Comparison of ENCODE assay signal across 24 cellular contexts in the genomic region with DNA sequence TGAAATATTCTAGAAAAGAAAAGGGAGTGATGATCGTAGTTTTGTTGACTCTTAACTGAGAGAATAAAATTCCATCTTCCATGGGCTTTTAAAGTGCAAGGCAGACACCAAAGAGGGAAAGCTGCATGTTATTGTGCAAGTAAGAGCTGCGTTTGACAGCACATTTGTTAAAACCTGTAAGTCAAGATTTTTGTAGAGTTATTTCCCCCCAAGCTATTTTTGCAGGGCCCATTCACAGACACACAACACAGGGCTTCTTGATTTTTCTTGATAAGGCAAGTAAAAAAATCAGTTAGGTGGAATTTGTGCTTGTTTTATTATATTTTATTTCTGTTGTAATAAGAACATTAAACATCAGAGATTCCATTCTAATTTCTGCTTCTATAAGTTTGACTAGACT. TPM values are rescaled to one million over a fixed set of nuclear protein-coding genes. Genes with fewer than 3 reads are reported as not detected.
"Had no signal": no experiment of that assay in that cellular context is flagged by ENCODE, and none has a peak within 500 bp of the region (broad histone marks: within the 10 kb centered on the region; RNA-seq: fewer than 3 reads in every experiment).

No MANE protein-coding gene starts in this region.

- H3K4me1 ChIP-seq: esophagus muscularis mucosa, right atrium auricular region, tibial artery, uterus had no signal

- DNase-seq: activated CD4-positive, alpha-beta T cell treated with anti-CD3 and anti-CD28 coated beads for 1 hour; activated effector memory CD4-positive, alpha-beta T cell treated with anti-CD3 and anti-CD28 coated beads, Interleukin-2, amount 50 U/mL, for 16 hours; activated naive CD4-positive, alpha-beta T cell treated with anti-CD3 and anti-CD28 coated beads, Interleukin-2, amount 50 U/mL, for 16 hours; activated T-cell treated with anti-CD3 and anti-CD28 coated beads, Interleukin-2, amount 50 U/mL, for 72 hours; aorta; brain microvascular endothelial cell; cerebellar nuclear complex; effector CD4-positive, alpha-beta T cell; nephron progenitor cell; nucleus accumbens; posterior cingulate gyrus; stimulated activated CD4-positive, alpha-beta T cell treated with anti-CD3 and anti-CD28 coated beads, Interleukin-2, amount 100 ng/mL, for 24 hours; stimulated activated naive CD8-positive, alpha-beta T cell treated with anti-CD3 and anti-CD28 coated beads, Interleukin-15, Interleukin-2, amounts not matched to agents 100 U/mL and 50 U/mL, for 24 hours; substantia nigra; T-helper 2 cell; tibial artery; uterus; WERI-Rb-1 had no signal

- H3K4me3 Mint-ChIP-seq: activated T-cell treated with anti-CD3 and anti-CD28 coated beads, Interleukin-2, amount 50 U/mL, for 72 hours; nephron progenitor cell had no signal

- H3K27ac ChIP-seq: brain microvascular endothelial cell, esophagus muscularis mucosa, right atrium auricular region, tibial artery, uterus, WERI-Rb-1 had no signal

- H3K36me3 ChIP-seq: brain microvascular endothelial cell, esophagus muscularis mucosa, right atrium auricular region, tibial artery, uterus, WERI-Rb-1 had no signal

- H3K27ac Mint-ChIP-seq: activated T-cell treated with anti-CD3 and anti-CD28 coated beads, Interleukin-2, amount 50 U/mL, for 72 hours; nephron progenitor cell had no signal

- H3K4me3 ChIP-seq: esophagus muscularis mucosa, lung, right atrium auricular region, tibial artery, uterus had no signal

- ATAC-seq: activated T-cell treated with anti-CD3 and anti-CD28 coated beads, Interleukin-2, amount 50 U/mL, for 72 hours; left lobe of liver; stimulated activated naive CD8-positive, alpha-beta T cell treated with anti-CD3 and anti-CD28 coated beads, Interleukin-15, Interleukin-2, amounts not matched to agents 100 U/mL and 50 U/mL, for 24 hours had no signal

- H3K9me3 Mint-ChIP-seq: activated T-cell treated with anti-CD3 and anti-CD28 coated beads, Interleukin-2, amount 50 U/mL, for 72 hours; nephron progenitor cell had no signal

- H3K27me3 ChIP-seq: brain microvascular endothelial cell, esophagus muscularis mucosa, right atrium auricular region, tibial artery, uterus had no signal

- H3K9me3 ChIP-seq: esophagus muscularis mucosa, right atrium auricular region, tibial artery, uterus had no signal

- H3K4me1 Mint-ChIP-seq: nephron progenitor cell had no signal

RNA-seq across cellular contexts. Expression of gene CFAP206, which starts 13.8 kb away (rescaled TPM):
- total RNA-seq: activated CD8-positive, alpha-beta memory T cell treated with anti-CD3 and anti-CD28 coated beads for 36 hours; activated T-cell treated with anti-CD3 and anti-CD28 coated beads, Interleukin-2, amount 50 U/mL, for 72 hours; left lobe of liver; myocyte had no signal
